In the genomic region with DNA sequence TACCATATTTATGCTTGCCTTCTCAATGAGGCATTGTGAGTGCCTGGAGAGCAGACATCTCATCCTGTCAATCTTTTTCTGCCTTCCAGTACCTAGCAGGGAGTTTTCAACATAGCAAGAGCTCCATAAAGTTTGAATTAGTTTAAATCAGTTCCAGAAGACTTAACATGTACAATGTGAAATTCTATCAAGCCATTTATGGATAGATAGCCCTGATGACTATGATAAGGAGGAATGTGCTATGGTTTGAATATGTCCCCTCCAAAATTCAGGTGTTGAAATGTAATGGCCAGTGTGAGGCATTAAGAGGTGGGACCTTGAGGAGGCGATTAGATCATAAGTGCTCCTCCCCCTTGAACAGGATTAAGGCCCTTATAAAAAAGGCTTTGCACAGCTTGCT, we compare ENCODE assay signal across 1 cellular context.
TF ChIP-seq lines count a peak whose summit lies in the region.

No MANE protein-coding gene starts in this region.

TF ChIP-seq in H1, 55 proteins besides CTCF, POLR2A, EP300 and RAD21:
- TF ChIP-seq PHF8 (conservative IDR thresholded peaks at IDR 0.05; ENCODE audit: low read depth, low read length) (no peak), KDM1A (IDR thresholded peaks at IDR 0.05; ENCODE audit: borderline replicate concordance, low read length) (no peak), SP4 (IDR thresholded peaks at IDR 0.05; ENCODE audit: low read length) (no peak), KDM5A (IDR thresholded peaks at IDR 0.05; ENCODE audit: low read length) (no peak), POLR2AphosphoS5 (IDR thresholded peaks at IDR 0.05; ENCODE audit: low read depth, low read length) (no peak), CREB1 (IDR thresholded peaks at IDR 0.05) (no peak)
